1 cellular context compared by ENCODE assay signal in genomic region chr11:898540-899190, GRCh38.
TF ChIP-seq lines count a peak whose summit lies in the region.

No MANE protein-coding gene starts in this region.

TF ChIP-seq in GM12878, 131 proteins besides CTCF, POLR2A, EP300 and RAD21 (continued from another document):
- TF ChIP-seq E2F4 (IDR thresholded peaks at IDR 0.05; ENCODE audit: low read depth, low read length) = no peak
- no peak for TF ChIP-seq ZBTB40 (IDR thresholded peaks at IDR 0.05; ENCODE audit: borderline replicate concordance)
- no peak for TF ChIP-seq EZH2 (IDR thresholded peaks at IDR 0.05; ENCODE audit: borderline replicate concordance, control insufficient read depth, low read depth, low read length)
